In genomic region chr19:48812094-48812929, GRCh38 we compare ENCODE assay signal across 8 cellular contexts. TPM values are rescaled to one million over a fixed set of nuclear protein-coding genes. Genes with fewer than 3 reads are reported as not detected.
DNase-seq lines count a peak whose midpoint lies in the region; ATAC-seq, FAIRE-seq and TF ChIP-seq lines count a peak whose summit lies in the region.

No MANE protein-coding gene starts in this region.

- TF ChIP-seq EP300 in H1 (IDR thresholded peaks at IDR 0.05; ENCODE audit: borderline replicate concordance in 1 of 2, low read depth in 2 of 2, low read length in 2 of 2) = peak in 1 of 2 experiments; percentile 94; a peak in 1 of 3 replicates

- peak overlapping the region; percentile 2 for H4K5ac ChIP-seq in H1 (ENCODE audit: insufficient read length, low read depth, low read length)

- H3K27me3 ChIP-seq in H1 (replicated peaks in 1 of 4; ENCODE audit: control insufficient read depth in 3 of 4, extremely low read depth in 1 of 4, insufficient read depth in 3 of 4, low read length in 3 of 4) = peaks cover 0 to 11% (median 0%) of the 10 kb centered on the region in 4 experiments; a peak in 3 of 7 replicates

- no peak overlapping the region for H4K91ac ChIP-seq in H1 (replicated peaks; ENCODE audit: insufficient read length, low read length)

- peak overlapping the region; percentile 72 for H3K27ac Mint-ChIP-seq in memory B cell

- POLR2A ChIA-PET in H1 (lab: Charles Lee; ENCODE audit: partially characterized antibody) = interaction anchor here (0.8 to 4.5 kb wide), 10 partner anchors 12 to 156 kb away, joined by 3 to 36 read pairs (median 4); partner anchors contain the start of genes FUT2, PLEKHA4 and PPP1R15A

- peak; percentile 96 for DNase-seq in ELF-1 (ENCODE audit: low read depth, low spot score)
- peak; percentile 87 to 91 for DNase-seq in NCI-H524 (lab: John Stamatoyannopoulos, UW)
- peak in 2 of 3 experiments; percentile 32 to 48 for DNase-seq in activated CD8-positive, alpha-beta memory T cell treated with anti-CD3 and anti-CD28 coated beads for 48 hours (ENCODE audit: low read depth in 2 of 3, low spot score in 2 of 3)
- DNase-seq in H1 (ENCODE audit: low read depth in 1 of 2, low spot score in 2 of 2) = peak in 1 of 2 experiments; percentile 89
- DNase-seq in memory B cell (ENCODE audit: low spot score in 2 of 2) = peak; percentile 61 to 62
- DNase-seq in stimulated activated CD8-positive, alpha-beta memory T cell treated with anti-CD3 and anti-CD28 coated beads, Interleukin-4, amount 100 ng/mL, for 24 hours (ENCODE audit: low read depth) = peak; percentile 60

- H3K27ac ChIP-seq in H1 (ENCODE audit: low read depth, low read length) = peak overlapping the region; percentile 71; the same call in 1 of the 2 replicates

- no peaks in the 10 kb centered on the region for H3K36me3 Mint-ChIP-seq in memory B cell

- ATAC-seq in HG02852 (IDR thresholded peaks at IDR 0.05; ENCODE audit: unreplicated experiment) (peak; percentile 63), memory B cell (ENCODE audit: low read depth) (peak; percentile 70), HG02763 (IDR thresholded peaks at IDR 0.05; ENCODE audit: unreplicated experiment) (no peak)

- H3K4ac ChIP-seq in H1 (replicated peaks; ENCODE audit: insufficient read length, low read depth, low read length) = no peak overlapping the region

- TF ChIP-seq CTCF in H1 (IDR thresholded peaks at IDR 0.05; ENCODE audit: control extremely low read depth in 1 of 3, insufficient read depth in 1 of 3, low read depth in 1 of 3, low read length in 3 of 3) = peak in 2 of 3 experiments; percentile 13 to 20; a peak in 2 of 4 replicates

- H2BK120ac ChIP-seq in H1 (replicated peaks; ENCODE audit: low read depth, low read length) = no peak overlapping the region

- H3K56ac ChIP-seq in H1 (replicated peaks; ENCODE audit: insufficient read length, low read depth, low read length) = no peak overlapping the region

- peak overlapping the region; percentile 77; the same call in 1 of the 2 replicates for H4K8ac ChIP-seq in H1 (ENCODE audit: extremely low read depth, insufficient read depth, low read length)

- H3K23me2 ChIP-seq in H1 (ENCODE audit: low read depth, low read length) = peaks cover 10% of the 10 kb centered on the region; the same call in 1 of the 2 replicates

- no peak for FAIRE-seq in H1 (lab: Jason Lieb, UNC)

- TF ChIP-seq RAD21 in H1 (IDR thresholded peaks at IDR 0.05 in 1 of 2, conservative IDR thresholded peaks at IDR 0.05 in 1 of 2; ENCODE audit: low read depth in 2 of 2, low read length in 2 of 2) = no peak; a peak in 1 of 4 replicates

- WGBS in H1 (ENCODE audit: extremely low coverage in 1 of 2, insufficient coverage in 1 of 2, insufficient read length in 1 of 2, insufficient replicate concordance in 2 of 2, low coverage in 1 of 2, low lambda C conversion rate in 2 of 2, missing lambda C conversion rate in 1 of 2), 2 experiments = 6% methylated on average over 21 of the region's 39 CpGs; no CpG with 5 or more reads in 1 of the 2 experiments

- H3K36me3 ChIP-seq in H1 (ENCODE audit: control insufficient read depth in 2 of 4, insufficient read depth in 4 of 4, low read length in 3 of 4) = no peaks in the 10 kb centered on the region

- H3K4me2 ChIP-seq in H1 (ENCODE audit: insufficient read depth in 1 of 2, low read depth in 2 of 2, low read length in 2 of 2) = peak overlapping the region; percentile 37 to 68

- H3K14ac ChIP-seq in H1 (ENCODE audit: insufficient read length) = no peak overlapping the region

- peak overlapping the region in 3 of 4 experiments; percentile 3 to 52 (median 26); a peak in 5 of 8 replicates for H3K4me3 ChIP-seq in H1 (ENCODE audit: extremely low read depth in 1 of 4, insufficient read depth in 2 of 4, low read depth in 3 of 4, low read length in 4 of 4)

- H2BK5ac ChIP-seq in H1 (ENCODE audit: low read depth, low read length) = peak overlapping the region; percentile 61; the same call in 1 of the 2 replicates

- H2AK5ac ChIP-seq in H1 (ENCODE audit: low read depth, low read length) = no peak overlapping the region

- H3K4me1 Mint-ChIP-seq in memory B cell = peaks cover 27% of the 10 kb centered on the region

- no peak overlapping the region for H3K23ac ChIP-seq in H1 (ENCODE audit: insufficient read length)

- H3K4me1 ChIP-seq in H1 (replicated peaks in 1 of 4; ENCODE audit: control insufficient read depth in 3 of 4, insufficient read depth in 4 of 4, low read length in 3 of 4) = peaks cover 3 to 15% (median 10%) of the 10 kb centered on the region in 4 experiments

- peak overlapping the region; percentile 77 for H2BK12ac ChIP-seq in H1 (ENCODE audit: low read depth, low read length)

- no peaks in the 10 kb centered on the region for H3K9me3 Mint-ChIP-seq in memory B cell

- peaks cover 0 to 1% of the 10 kb centered on the region in 2 experiments for H4K20me1 ChIP-seq in H1 (replicated peaks in 1 of 2; ENCODE audit: control insufficient read depth in 1 of 2, insufficient read depth in 2 of 2, low read length in 2 of 2)

- H3K9ac ChIP-seq in H1 (replicated peaks in 1 of 4; ENCODE audit: extremely low read depth in 1 of 4, low read depth in 3 of 4, low read length in 3 of 4) = peak overlapping the region in 2 of 4 experiments; percentile 16 to 52; a peak in 4 of 7 replicates

- H2BK20ac ChIP-seq in H1 (ENCODE audit: low read length) = no peak overlapping the region

- peak overlapping the region; percentile 81 for H3K18ac ChIP-seq in H1 (ENCODE audit: extremely low read depth, low read length)

- TF ChIP-seq POLR2A in H1 (IDR thresholded peaks at IDR 0.05; ENCODE audit: control extremely low read depth in 1 of 2, low read depth in 2 of 2, low read length in 2 of 2) = 0 out of 3 replicates have a peak, but pooled peaks of 1 of the 2 experiments have one; percentile 28

- CTCF ChIA-PET in H1 (lab: Charles Lee; ENCODE audit: partially characterized antibody) = interaction anchor here (0.6 to 13.8 kb wide), 14 partner anchors 9 to 166 kb away, joined by 3 to 285 read pairs (median 4); partner anchors contain the start of gene CA11

- 0 out of 4 replicates have a peak, but pooled peaks cover 0 to 7% of the 10 kb centered on the region in 2 experiments for H3K79me2 ChIP-seq in H1 (ENCODE audit: control insufficient read depth in 1 of 2, insufficient read depth in 2 of 2, low read length in 2 of 2)

- H2BK15ac ChIP-seq in H1 (ENCODE audit: low read length) = no peak overlapping the region

- H2AFZ ChIP-seq in H1 (ENCODE audit: low read length) = no peak overlapping the region

- no peaks in the 10 kb centered on the region; the same call in 1 of the 2 replicates for H3K79me1 ChIP-seq in H1 (ENCODE audit: low read depth, low read length)

- H3K27me3 Mint-ChIP-seq in memory B cell = no peaks in the 10 kb centered on the region

- H3K4me3 Mint-ChIP-seq in memory B cell = peak overlapping the region; percentile 85

- H3K9me3 ChIP-seq in H1 (ENCODE audit: insufficient read depth in 2 of 2, low read depth in 1 of 2, low read length in 1 of 2) = no peaks in the 10 kb centered on the region

RNA-seq across cellular contexts. Expression of gene BCAT2, which starts 1.5 kb away (rescaled TPM):
- 42.5 and 44.5 TPM in 2 replicates for total RNA-seq in H1 (2021; fragmentation: NEBNext Ultra II Directional; extraction: Animal tissue kit (Norgen Biotek cat#: 25700))
- polyA plus RNA-seq in H1 (2011; rRNA removed) = 48.7 and 77.3 TPM in 2 replicates
- 61.0 TPM for polyA plus RNA-seq in H1 (2011; cell fraction: cytosol; rRNA removed)
- 97.8 TPM for polyA plus RNA-seq in H1 (2011; cell fraction: nucleus; rRNA removed)
- polyA plus RNA-seq in H1 (2012, experiment 1 of 2) = 33.8 to 48.3 TPM (median 44.2 TPM) in 4 replicates
- 52.5 TPM for polyA plus RNA-seq in H1 (2012, experiment 2 of 2)
- polyA plus RNA-seq in H1 (2013, experiment 1 of 2) = 28.4 TPM
- 25.3 TPM for polyA plus RNA-seq in H1 (2013, experiment 2 of 2)
- polyA minus RNA-seq in H1 (2011; rRNA and poly(A)+ RNA removed) = 22.1 and 33.4 TPM in 2 replicates
- 19.2 TPM for polyA minus RNA-seq in H1 (2011; cell fraction: cytosol; rRNA and poly(A)+ RNA removed)
- 26.0 TPM for polyA minus RNA-seq in H1 (2011; cell fraction: nucleus; rRNA and poly(A)+ RNA removed)

RNA-seq across cellular contexts. Expression of gene HSD17B14, which starts 24.0 kb away (rescaled TPM):
- 8.4 and 9.7 TPM in 2 replicates for total RNA-seq in H1 (2021; fragmentation: NEBNext Ultra II Directional; extraction: Animal tissue kit (Norgen Biotek cat#: 25700))
- polyA plus RNA-seq in H1 (2011; rRNA removed) = 25.5 and 32.7 TPM in 2 replicates
- 24.6 TPM for polyA plus RNA-seq in H1 (2011; cell fraction: cytosol; rRNA removed)
- 33.3 TPM for polyA plus RNA-seq in H1 (2011; cell fraction: nucleus; rRNA removed)
- polyA plus RNA-seq in H1 (2012, experiment 1 of 2) = 12.8 to 19.2 TPM (median 18.4 TPM) in 4 replicates
- 18.2 TPM for polyA plus RNA-seq in H1 (2012, experiment 2 of 2)
- polyA plus RNA-seq in H1 (2013, experiment 1 of 2) = 6.1 TPM
- polyA plus RNA-seq in H1 (2013, experiment 2 of 2) = 5.6 TPM
- polyA minus RNA-seq in H1 (2011; rRNA and poly(A)+ RNA removed) = 3.5 and 5.0 TPM in 2 replicates
- 6.0 TPM for polyA minus RNA-seq in H1 (2011; cell fraction: cytosol; rRNA and poly(A)+ RNA removed)
- polyA minus RNA-seq in H1 (2011; cell fraction: nucleus; rRNA and poly(A)+ RNA removed) = 5.5 TPM

RNA-seq across cellular contexts. Expression of gene PLEKHA4, which starts 56.1 kb away (rescaled TPM):
- 16.8 and 18.0 TPM in 2 replicates for total RNA-seq in H1 (2021; fragmentation: NEBNext Ultra II Directional; extraction: Animal tissue kit (Norgen Biotek cat#: 25700))
- polyA plus RNA-seq in H1 (2011; rRNA removed) = 8.2 and 14.1 TPM in 2 replicates
- 13.2 TPM for polyA plus RNA-seq in H1 (2011; cell fraction: cytosol; rRNA removed)
- 20.7 TPM for polyA plus RNA-seq in H1 (2011; cell fraction: nucleus; rRNA removed)
- 13.4 to 23.3 TPM (median 18.2 TPM) in 4 replicates for polyA plus RNA-seq in H1 (2012, experiment 1 of 2)
- 13.7 TPM for polyA plus RNA-seq in H1 (2012, experiment 2 of 2)
- polyA plus RNA-seq in H1 (2013, experiment 1 of 2) = 10.9 TPM
- 10.1 TPM for polyA plus RNA-seq in H1 (2013, experiment 2 of 2)
- polyA minus RNA-seq in H1 (2011; rRNA and poly(A)+ RNA removed) = 3.0 and 4.3 TPM in 2 replicates
- 6.8 TPM for polyA minus RNA-seq in H1 (2011; cell fraction: cytosol; rRNA and poly(A)+ RNA removed)
- polyA minus RNA-seq in H1 (2011; cell fraction: nucleus; rRNA and poly(A)+ RNA removed) = 7.7 TPM

RNA-seq across cellular contexts. Expression of gene FGF21, which starts 57.0 kb away (rescaled TPM):
- 0.48 TPM in 1 of 2 replicates, not detected in the other for total RNA-seq in H1 (2021; fragmentation: NEBNext Ultra II Directional; extraction: Animal tissue kit (Norgen Biotek cat#: 25700))
- 0.80 and 2.2 TPM in 2 replicates for polyA plus RNA-seq in H1 (2011; rRNA removed)
- 1.5 TPM for polyA plus RNA-seq in H1 (2011; cell fraction: cytosol; rRNA removed)
- polyA plus RNA-seq in H1 (2011; cell fraction: nucleus; rRNA removed) = 5.9 TPM
- 0.41 to 0.80 TPM (median 0.75 TPM) in 3 of 4 replicates, not detected in the other for polyA plus RNA-seq in H1 (2012, experiment 1 of 2)
- 0.42 TPM for polyA plus RNA-seq in H1 (2012, experiment 2 of 2)
- polyA plus RNA-seq in H1 (2013, experiment 1 of 2) = 0.43 TPM
- polyA plus RNA-seq in H1 (2013, experiment 2 of 2) = 0.46 TPM
- 0.41 and 0.69 TPM in 2 replicates for polyA minus RNA-seq in H1 (2011; rRNA and poly(A)+ RNA removed)
- polyA minus RNA-seq in H1 (2011; cell fraction: cytosol; rRNA and poly(A)+ RNA removed) = not detected
- 1.9 TPM for polyA minus RNA-seq in H1 (2011; cell fraction: nucleus; rRNA and poly(A)+ RNA removed)

RNA-seq across cellular contexts. Expression of gene FUT1, which starts 59.9 kb away (rescaled TPM):
- total RNA-seq in H1 (2021; fragmentation: NEBNext Ultra II Directional; extraction: Animal tissue kit (Norgen Biotek cat#: 25700)) = 12.2 and 12.9 TPM in 2 replicates
- 7.4 and 12.4 TPM in 2 replicates for polyA plus RNA-seq in H1 (2011; rRNA removed)
- polyA plus RNA-seq in H1 (2011; cell fraction: cytosol; rRNA removed) = 10.5 TPM
- 13.8 TPM for polyA plus RNA-seq in H1 (2011; cell fraction: nucleus; rRNA removed)
- polyA plus RNA-seq in H1 (2012, experiment 1 of 2) = 6.4 to 7.6 TPM (median 7.4 TPM) in 4 replicates
- 6.4 TPM for polyA plus RNA-seq in H1 (2012, experiment 2 of 2)
- polyA plus RNA-seq in H1 (2013, experiment 1 of 2) = 8.6 TPM
- 9.4 TPM for polyA plus RNA-seq in H1 (2013, experiment 2 of 2)
- polyA minus RNA-seq in H1 (2011; rRNA and poly(A)+ RNA removed) = 10.9 and 15.3 TPM in 2 replicates
- polyA minus RNA-seq in H1 (2011; cell fraction: cytosol; rRNA and poly(A)+ RNA removed) = 13.0 TPM
- 12.6 TPM for polyA minus RNA-seq in H1 (2011; cell fraction: nucleus; rRNA and poly(A)+ RNA removed)
